ENCODE assay signal across 19 cellular contexts in the genomic region with DNA sequence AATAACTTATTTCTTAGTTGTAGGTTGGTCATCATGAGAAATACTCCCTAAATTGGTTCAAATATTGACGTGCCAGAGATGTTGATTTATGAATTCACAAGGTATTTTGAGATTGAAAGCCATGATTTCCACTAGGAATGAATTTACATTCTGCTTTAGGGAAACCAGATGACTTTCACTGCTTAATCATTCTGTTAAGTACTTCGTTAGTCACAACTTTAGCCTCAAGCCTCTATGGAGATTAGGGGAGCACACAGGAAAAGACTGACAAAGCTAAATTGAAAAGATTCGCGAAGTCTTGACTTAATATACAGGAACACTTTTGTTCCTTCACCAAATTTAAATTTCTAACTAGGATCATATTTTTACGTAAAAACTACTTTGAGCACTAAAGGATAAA.
DNase-seq lines count a peak whose midpoint lies in the region; ATAC-seq, FAIRE-seq and TF ChIP-seq lines count a peak whose summit lies in the region.
"Had no signal": no experiment of that assay in that cellular context is flagged by ENCODE, and none has a peak within 500 bp of the region (broad histone marks: within the 10 kb centered on the region; RNA-seq: fewer than 3 reads in every experiment).

No MANE protein-coding gene starts in this region.

- ATAC-seq in SK-N-SH treated with all-trans-retinoic acid at 6 μM for 48 hours (no peak), WTC11 (peak; percentile 48), PC-3 (no peak)
- ATAC-seq: HCT116 had no signal

- DNase-seq in SK-N-SH = peak; percentile 20
- no peak for DNase-seq in WTC11 (ENCODE audit: low spot score)
- peak; percentile 29 for DNase-seq in kidney tubule cell (ENCODE audit: low spot score)
- no peak for DNase-seq in cerebellar nuclear complex (lab: John Stamatoyannopoulos, UW)
- no peak for DNase-seq in HT-29 (ENCODE audit: low spot score)
- DNase-seq in PC-3 = no peak
- DNase-seq in HTR-8/SVneo (ENCODE audit: insufficient read length, low spot score) = no peak
- DNase-seq: 8988T, Caco-2, GF-D8, Kasumi-1, NCI-H1105, NCI-H1694, NCI-H2081 treated with DMSO at 0.1 percent for 48 hours, NCI-H510A, NCI-H748 treated with DMSO at 0.1 percent for 48 hours had no signal

- CTCF ChIA-PET in SK-N-SH (lab: Yijun Ruan, JAX) (interaction anchor here (1.0 to 1.3 kb wide), 4 partner anchors 11 to 122 kb away, joined by 3 to 6 read pairs (median 4); no protein-coding TSS in a partner anchor), WTC11 (lab: Charles Lee) (no interaction called here), PC-3 (lab: Charles Lee) (no interaction called here)

- no peaks in the 10 kb centered on the region for H3K27me3 Mint-ChIP-seq in WTC11 (ENCODE audit: low read depth)
- H3K27me3 Mint-ChIP-seq: B cell had no signal

- no peak for TF ChIP-seq CTCF in SK-N-SH (IDR thresholded peaks at IDR 0.05)
- TF ChIP-seq CTCF in WTC11 (IDR thresholded peaks at IDR 0.05) = no peak
- TF ChIP-seq CTCF in PC-3 (conservative IDR thresholded peaks at IDR 0.05; ENCODE audit: low read depth, low read length) = no peak

- whole genome bisulfite sequencing in SK-N-SH (ENCODE audit: low lambda C conversion rate) = 82% methylated on average over 5 of the region's 5 CpGs

- POLR2A ChIA-PET in SK-N-SH (lab: Yijun Ruan, JAX) (no interaction called here), WTC11 (lab: Charles Lee) (no interaction called here), PC-3 (lab: Charles Lee; ENCODE audit: unreplicated experiment) (no interaction called here)

- H3K9ac ChIP-seq in SK-N-SH (no peak overlapping the region), PC-3 (ENCODE audit: low read length) (no peak overlapping the region)

- peaks cover 5% of the 10 kb centered on the region for H3F3A ChIP-seq in SK-N-SH (replicated peaks; ENCODE audit: insufficient read depth)
- H3F3A ChIP-seq in PC-3 (ENCODE audit: low read length, unreplicated experiment) = peaks cover 1% of the 10 kb centered on the region

- H3K79me2 ChIP-seq in SK-N-SH (ENCODE audit: insufficient read depth) (no peaks in the 10 kb centered on the region), PC-3 (ENCODE audit: low read length) (no peaks in the 10 kb centered on the region)

- intact Hi-C loops in PC-3 (cut with micrococcal nuclease) = no loop called here

- FAIRE-seq in HTR-8/SVneo (lab: Jason Lieb, UNC) = no peak

- H3K27me3 ChIP-seq in SK-N-SH (ENCODE audit: insufficient read depth) = no peaks in the 10 kb centered on the region
- H3K27me3 ChIP-seq in PC-3 (ENCODE audit: low read length) = no peaks in the 10 kb centered on the region

- H3K27ac ChIP-seq in SK-N-SH (ENCODE audit: low read depth in 2 of 2, low read length in 1 of 2) (no peak overlapping the region), PC-3 (ENCODE audit: low read length) (no peak overlapping the region)

- H4K20me1 ChIP-seq in SK-N-SH (ENCODE audit: insufficient read depth) = no peaks in the 10 kb centered on the region
- H4K20me1 ChIP-seq in PC-3 (ENCODE audit: low read length) = no peaks in the 10 kb centered on the region

- peaks cover 24% of the 10 kb centered on the region for H3K4me1 Mint-ChIP-seq in WTC11
- H3K4me1 Mint-ChIP-seq: B cell had no signal

- no peaks in the 10 kb centered on the region for H3K36me3 ChIP-seq in SK-N-SH (replicated peaks in 1 of 2; ENCODE audit: control insufficient read depth in 1 of 2, insufficient read depth in 2 of 2, low read length in 1 of 2)
- H3K36me3 ChIP-seq in PC-3 (ENCODE audit: low read depth, low read length) = peaks cover 6% of the 10 kb centered on the region; the same call in 1 of the 2 replicates

- H3K9me3 ChIP-seq in SK-N-SH = no peaks in the 10 kb centered on the region
- H3K9me3 ChIP-seq in PC-3 (ENCODE audit: low read length) = peaks cover 8% of the 10 kb centered on the region; the same call in 1 of the 2 replicates
- H3K9me3 ChIP-seq: Caco-2 had no signal

- H3K36me3 Mint-ChIP-seq in WTC11 = no peaks in the 10 kb centered on the region

- H3K4me3 ChIP-seq in SK-N-SH (ENCODE audit: low read depth in 2 of 2, low read length in 1 of 2) (no peak overlapping the region), PC-3 (ENCODE audit: low read length) (no peak overlapping the region)

- H3K27ac Mint-ChIP-seq in WTC11 = no peak overlapping the region
- H3K27ac Mint-ChIP-seq: B cell had no signal

- H3K9me2 ChIP-seq in SK-N-SH (no peaks in the 10 kb centered on the region), PC-3 (replicated peaks; ENCODE audit: low read length) (no peaks in the 10 kb centered on the region)

- no peaks in the 10 kb centered on the region for H3K9me3 Mint-ChIP-seq in WTC11

- H2AFZ ChIP-seq in SK-N-SH (ENCODE audit: low read depth) (no peak overlapping the region), PC-3 (ENCODE audit: low read length) (no peak overlapping the region)

- TF ChIP-seq EP300 in SK-N-SH (IDR thresholded peaks at IDR 0.05; ENCODE audit: borderline replicate concordance in 1 of 2, low read depth in 1 of 2, low read length in 1 of 2) = no peak

- H3K4me1 ChIP-seq in SK-N-SH (ENCODE audit: control insufficient read depth in 1 of 2, insufficient read depth in 2 of 2, low read depth in 1 of 2, low read length in 1 of 2) = no peaks in the 10 kb centered on the region; a peak in 1 of 4 replicates
- no peaks in the 10 kb centered on the region for H3K4me1 ChIP-seq in PC-3 (ENCODE audit: insufficient read depth, low read length)

- no TSS peak for BruUV-seq in PC-3 (replicated peaks; lab: Mats Ljungman, UMichigan)

- H3K4me2 ChIP-seq in SK-N-SH (no peak overlapping the region), PC-3 (ENCODE audit: low read length) (no peak overlapping the region)

- H3K4me3 Mint-ChIP-seq in WTC11 = no peak overlapping the region
- H3K4me3 Mint-ChIP-seq: B cell had no signal

- TF ChIP-seq RAD21 in SK-N-SH (IDR thresholded peaks at IDR 0.05; ENCODE audit: low read length) = no peak

TF ChIP-seq in SK-N-SH, 30 proteins besides CTCF, POLR2A, EP300 and RAD21 (continues in another document):
- no peak for TF ChIP-seq TCF12 (IDR thresholded peaks at IDR 0.05)
- TF ChIP-seq FOSL2 (IDR thresholded peaks at IDR 0.05; ENCODE audit: borderline replicate concordance, low read depth) = no peak
- no peak for TF ChIP-seq CHD2 (IDR thresholded peaks at IDR 0.05; ENCODE audit: low read length, partially characterized antibody)
- TF ChIP-seq, protein P1, sequence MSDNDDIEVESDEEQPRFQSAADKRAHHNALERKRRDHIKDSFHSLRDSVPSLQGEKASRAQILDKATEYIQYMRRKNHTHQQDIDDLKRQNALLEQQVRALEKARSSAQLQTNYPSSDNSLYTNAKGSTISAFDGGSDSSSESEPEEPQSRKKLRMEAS (IDR thresholded peaks at IDR 0.05; ENCODE audit: low read depth) = no peak
- TF ChIP-seq NFIC (IDR thresholded peaks at IDR 0.05; ENCODE audit: borderline replicate concordance) = no peak
- no peak for TF ChIP-seq ELF1 (IDR thresholded peaks at IDR 0.05)
- TF ChIP-seq RXRA (IDR thresholded peaks at IDR 0.05; ENCODE audit: borderline replicate concordance, low read depth) = no peak

TF ChIP-seq in SK-N-SH treated with all-trans-retinoic acid at 6 μM for 48 hours, 23 proteins besides CTCF, POLR2A, EP300 and RAD21 (continues in another document):
- no peak for TF ChIP-seq ZNF565 (CRISPR knock-in tag; conservative IDR thresholded peaks at IDR 0.05; ENCODE audit: low read depth)
- TF ChIP-seq TCF4 (CRISPR knock-in tag; IDR thresholded peaks at IDR 0.05; ENCODE audit: borderline replicate concordance) = no peak
- no peak for TF ChIP-seq CSDC2 (CRISPR knock-in tag; IDR thresholded peaks at IDR 0.05)
- no peak for TF ChIP-seq ZFP3 (CRISPR knock-in tag; IDR thresholded peaks at IDR 0.05)
- no peak for TF ChIP-seq OSR1 (CRISPR knock-in tag; IDR thresholded peaks at IDR 0.05)
- no peak for TF ChIP-seq ZFP30 (CRISPR knock-in tag; IDR thresholded peaks at IDR 0.05)
- no peak for TF ChIP-seq ESRRG (CRISPR knock-in tag; IDR thresholded peaks at IDR 0.05)
- TF ChIP-seq, protein P2, sequence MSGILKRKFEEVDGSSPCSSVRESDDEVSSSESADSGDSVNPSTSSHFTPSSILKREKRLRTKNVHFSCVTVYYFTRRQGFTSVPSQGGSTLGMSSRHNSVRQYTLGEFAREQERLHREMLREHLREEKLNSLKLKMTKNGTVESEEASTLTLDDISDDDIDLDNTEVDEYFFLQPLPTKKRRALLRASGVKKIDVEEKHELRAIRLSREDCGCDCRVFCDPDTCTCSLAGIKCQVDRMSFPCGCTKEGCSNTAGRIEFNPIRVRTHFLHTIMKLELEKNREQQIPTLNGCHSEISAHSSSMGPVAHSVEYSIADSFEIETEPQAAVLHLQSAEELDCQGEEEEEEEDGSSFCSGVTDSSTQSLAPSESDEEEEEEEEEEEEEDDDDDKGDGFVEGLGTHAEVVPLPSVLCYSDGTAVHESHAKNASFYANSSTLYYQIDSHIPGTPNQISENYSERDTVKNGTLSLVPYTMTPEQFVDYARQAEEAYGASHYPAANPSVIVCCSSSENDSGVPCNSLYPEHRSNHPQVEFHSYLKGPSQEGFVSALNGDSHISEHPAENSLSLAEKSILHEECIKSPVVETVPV (CRISPR knock-in tag; IDR thresholded peaks at IDR 0.05) = no peak
- no peak for TF ChIP-seq SNAI2 (CRISPR knock-in tag; IDR thresholded peaks at IDR 0.05)
- TF ChIP-seq BACH2 (CRISPR knock-in tag; IDR thresholded peaks at IDR 0.05; ENCODE audit: borderline replicate concordance) = no peak

TF ChIP-seq in WTC11, 78 proteins besides CTCF, POLR2A, EP300 and RAD21 (continues in another document):
- TF ChIP-seq CBFB (CRISPR knock-in tag; IDR thresholded peaks at IDR 0.05; ENCODE audit: low read depth) (no peak), NFE2L1 (CRISPR knock-in tag; IDR thresholded peaks at IDR 0.05) (no peak), ELF4 (CRISPR knock-in tag; IDR thresholded peaks at IDR 0.05; ENCODE audit: low read depth) (no peak)
- TF ChIP-seq, protein P3, sequence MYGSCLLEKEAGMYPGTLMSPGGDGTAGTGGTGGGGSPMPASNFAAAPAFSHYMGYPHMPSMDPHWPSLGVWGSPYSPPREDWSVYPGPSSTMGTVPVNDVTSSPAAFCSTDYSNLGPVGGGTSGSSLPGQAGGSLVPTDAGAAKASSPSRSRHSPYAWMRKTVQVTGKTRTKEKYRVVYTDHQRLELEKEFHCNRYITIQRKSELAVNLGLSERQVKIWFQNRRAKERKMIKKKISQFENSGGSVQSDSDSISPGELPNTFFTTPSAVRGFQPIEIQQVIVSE (CRISPR knock-in tag; IDR thresholded peaks at IDR 0.05; ENCODE audit: borderline replicate concordance) = no peak

Comparison
In these comparisons a context has a peak if more than half of its experiments do, and no peak if none do; other contexts are left out.
1. DNase-seq: peak in SK-N-SH (single experiment) and kidney tubule cell (single experiment); none in WTC11 (single experiment), cerebellar nuclear complex (0 of 2), HT-29 (single experiment), PC-3 (single experiment) and HTR-8/SVneo (single experiment).